8 cellular contexts compared by ENCODE assay signal in genomic region chr7:601573-602340, GRCh38.
A peak's percentile ranks its signal among the peaks of the same experiment; 100 is the strongest.
DNase-seq lines count a peak whose midpoint lies in the region; ATAC-seq, FAIRE-seq and TF ChIP-seq lines count a peak whose summit lies in the region.

No MANE protein-coding gene starts in this region.

- no peak overlapping the region for H3K4me3 ChIP-seq in cardiac fibroblast (replicated peaks in 1 of 2; ENCODE audit: low read depth in 2 of 2, low read length in 2 of 2)
- H3K4me3 ChIP-seq in pancreas: no peak overlapping the region
- H3K4me3 ChIP-seq in tibial nerve: peak overlapping the region in 3 of 4 donors; percentile 12 to 33 (median 27)

- H3K27ac ChIP-seq in pancreas: peak overlapping the region in 1 of 4 donors; percentile 2
- H3K27ac ChIP-seq in tibial nerve: peak overlapping the region; percentile 55 to 94 (median 85)

- H3K27me3 ChIP-seq in pancreas (no peaks in the 10 kb centered on the region), tibial nerve (no peaks in the 10 kb centered on the region)

- TF ChIP-seq EP300 in tibial nerve (IDR thresholded peaks at IDR 0.05): peak in 1 of 2 donors; percentile 56

- intact Hi-C loops in pancreas (cut with DNase I): no loop called here

- no peak for FAIRE-seq in pancreas (lab: Jason Lieb, UNC)

- WGBS in pancreas, 2 donors: 69 to 71% methylated on average over 35 to 39 of the region's 39 CpGs
- 15 to 21% methylated on average over 19 to 39 of the region's 39 CpGs for WGBS in tibial nerve, 2 donors

- H3K4me1 ChIP-seq in pancreas (no peaks in the 10 kb centered on the region), tibial nerve (peaks cover 0 to 44% (median 33%) of the 10 kb centered on the region in 4 donors)

- ATAC-seq in HG02678 (IDR thresholded peaks at IDR 0.05; ENCODE audit: unreplicated experiment) (peak; percentile 54), pancreas (peak in 3 of 4 donors; percentile 29 to 45 (median 32))

- H3K9me3 ChIP-seq in pancreas: no peaks in the 10 kb centered on the region
- H3K9me3 ChIP-seq in tibial nerve: no peaks in the 10 kb centered on the region

- H3K36me3 ChIP-seq in pancreas: no peaks in the 10 kb centered on the region
- H3K36me3 ChIP-seq in tibial nerve: no peaks in the 10 kb centered on the region

- TF ChIP-seq POLR2A in tibial nerve (IDR thresholded peaks at IDR 0.05): no peak

- DNase-seq in Daoy (ENCODE audit: low read depth) (peak; percentile 74), cardiac fibroblast (ENCODE audit: low read depth in 2 of 2) (peak; percentile 47 to 48), pancreas (peak in 2 of 6 donors; percentile 48 to 60), tibial nerve (ENCODE audit: low spot score in 2 of 2) (no peak), 8988T (no peak), NCI-H748 (lab: John Stamatoyannopoulos, UW; ENCODE audit: unreplicated experiment) (no peak)
- peak; percentile 44 to 86 (median 68) for DNase-seq in activated CD4-positive, CD25-positive, alpha-beta regulatory T cell (lab: John Stamatoyannopoulos, UW)

- TF ChIP-seq CTCF in cardiac fibroblast (IDR thresholded peaks at IDR 0.05; ENCODE audit: low read depth, low read length) (no peak), pancreas (IDR thresholded peaks at IDR 0.05) (no peak), tibial nerve (IDR thresholded peaks at IDR 0.05) (no peak)

Comparison
In these comparisons a context has a peak if more than half of its experiments do, and no peak if none do; other contexts are left out.
1. DNase-seq: peak in Daoy (single experiment), activated CD4-positive, CD25-positive, alpha-beta regulatory T cell (4 of 4) and cardiac fibroblast (2 of 2); none in tibial nerve (0 of 2), 8988T (single experiment) and NCI-H748 (single experiment).
2. H3K4me3 ChIP-seq: peak in tibial nerve (3 of 4); none in cardiac fibroblast (0 of 2) and pancreas (0 of 4).